Comparison of ENCODE assay signal across 17 cellular contexts in genomic region chr1:215484111-215484914, GRCh38.
"Had no signal": no experiment of that assay in that cellular context is flagged by ENCODE, and none has a peak within 500 bp of the region (broad histone marks: within the 10 kb centered on the region; RNA-seq: fewer than 3 reads in every experiment).

No MANE protein-coding gene starts in this region.

- H3K27ac Mint-ChIP-seq: activated CD4-positive, alpha-beta memory T cell treated with anti-CD3 and anti-CD28 coated beads, Interleukin-2, amount 10 ng/mL, durations not matched to agents 7 days and 5 days; activated CD4-positive, alpha-beta T cell treated with anti-CD3 and anti-CD28 coated beads for 36 hours; activated naive CD8-positive, alpha-beta T cell treated with anti-CD3 and anti-CD28 coated beads, Interleukin-2, amount 10 ng/mL, durations not matched to agents 7 days and 5 days; activated T-cell treated with anti-CD3 and anti-CD28 coated beads, Interleukin-2, amount 50 U/mL, for 72 hours; naive B cell; progenitor cell of endocrine pancreas had no signal

- ATAC-seq: activated CD4-positive, alpha-beta T cell treated with anti-CD3 and anti-CD28 coated beads for 36 hours; activated T-cell treated with anti-CD3 and anti-CD28 coated beads, Interleukin-2, amount 50 U/mL, for 72 hours; foreskin keratinocyte; right cardiac atrium had no signal

- DNase-seq: activated CD4-positive, alpha-beta memory T cell treated with anti-CD3 and anti-CD28 coated beads, Interleukin-2, amount 10 ng/mL, durations not matched to agents 7 days and 5 days; activated CD4-positive, alpha-beta T cell treated with anti-CD3 and anti-CD28 coated beads for 36 hours; activated gamma-delta T cell treated with Interleukin-2 at 50 U/mL for 16 hours; activated naive CD8-positive, alpha-beta T cell treated with anti-CD3 and anti-CD28 coated beads, Interleukin-2, amount 10 ng/mL, durations not matched to agents 7 days and 5 days; activated T-cell treated with anti-CD3 and anti-CD28 coated beads, Interleukin-2, amount 50 U/mL, for 72 hours; aorta; dorsolateral prefrontal cortex; esophagus squamous epithelium; foreskin keratinocyte; head of caudate nucleus; kidney glomerular epithelial cell; naive B cell; nucleus accumbens; right cardiac atrium; small intestine; T1000 had no signal

- H3K4me1 Mint-ChIP-seq: activated CD4-positive, alpha-beta memory T cell treated with anti-CD3 and anti-CD28 coated beads, Interleukin-2, amount 10 ng/mL, durations not matched to agents 7 days and 5 days; activated CD4-positive, alpha-beta T cell treated with anti-CD3 and anti-CD28 coated beads for 36 hours; activated naive CD8-positive, alpha-beta T cell treated with anti-CD3 and anti-CD28 coated beads, Interleukin-2, amount 10 ng/mL, durations not matched to agents 7 days and 5 days; naive B cell had no signal

- H3K9me3 Mint-ChIP-seq: activated CD4-positive, alpha-beta memory T cell treated with anti-CD3 and anti-CD28 coated beads, Interleukin-2, amount 10 ng/mL, durations not matched to agents 7 days and 5 days; activated naive CD8-positive, alpha-beta T cell treated with anti-CD3 and anti-CD28 coated beads, Interleukin-2, amount 10 ng/mL, durations not matched to agents 7 days and 5 days; activated T-cell treated with anti-CD3 and anti-CD28 coated beads, Interleukin-2, amount 50 U/mL, for 72 hours had no signal

- H3K27me3 Mint-ChIP-seq: activated CD4-positive, alpha-beta memory T cell treated with anti-CD3 and anti-CD28 coated beads, Interleukin-2, amount 10 ng/mL, durations not matched to agents 7 days and 5 days; activated naive CD8-positive, alpha-beta T cell treated with anti-CD3 and anti-CD28 coated beads, Interleukin-2, amount 10 ng/mL, durations not matched to agents 7 days and 5 days; naive B cell; progenitor cell of endocrine pancreas had no signal

- H3K36me3 Mint-ChIP-seq: activated naive CD8-positive, alpha-beta T cell treated with anti-CD3 and anti-CD28 coated beads, Interleukin-2, amount 10 ng/mL, durations not matched to agents 7 days and 5 days; naive B cell had no signal

- H3K4me3 Mint-ChIP-seq: activated CD4-positive, alpha-beta memory T cell treated with anti-CD3 and anti-CD28 coated beads, Interleukin-2, amount 10 ng/mL, durations not matched to agents 7 days and 5 days; activated CD4-positive, alpha-beta T cell treated with anti-CD3 and anti-CD28 coated beads for 36 hours; activated naive CD8-positive, alpha-beta T cell treated with anti-CD3 and anti-CD28 coated beads, Interleukin-2, amount 10 ng/mL, durations not matched to agents 7 days and 5 days; activated T-cell treated with anti-CD3 and anti-CD28 coated beads, Interleukin-2, amount 50 U/mL, for 72 hours; naive B cell had no signal
